In genomic region chr12:10720974-10721565, GRCh38 we compare ENCODE assay signal across 1 cellular context.
TF ChIP-seq lines count a peak whose summit lies in the region.

No MANE protein-coding gene starts in this region.

TF ChIP-seq in H1, 55 proteins besides CTCF, POLR2A, EP300 and RAD21:
- no peak for TF ChIP-seq EGR1 (IDR thresholded peaks at IDR 0.05; ENCODE audit: borderline replicate concordance, low read depth, low read length)
- no peak for TF ChIP-seq SUZ12 (IDR thresholded peaks at IDR 0.05; ENCODE audit: low read length)
- no peak for TF ChIP-seq BRCA1 (IDR thresholded peaks at IDR 0.05; ENCODE audit: low read depth, low read length)
